27 cellular contexts compared by ENCODE assay signal in genomic region chr11:109435121-109435742, GRCh38. TPM values are rescaled to one million over a fixed set of nuclear protein-coding genes. Genes with fewer than 3 reads are reported as not detected.
A peak's percentile ranks its signal among the peaks of the same experiment; 100 is the strongest.
DNase-seq lines count a peak whose midpoint lies in the region; ATAC-seq, FAIRE-seq and TF ChIP-seq lines count a peak whose summit lies in the region.
"Had no signal": no experiment of that assay in that cellular context is flagged by ENCODE, and none has a peak within 500 bp of the region (broad histone marks: within the 10 kb centered on the region; RNA-seq: fewer than 3 reads in every experiment).

No MANE protein-coding gene starts in this region.

- no peak for ATAC-seq in pancreas
- ATAC-seq: left ventricle myocardium superior; Panc1; sciatic nerve; stimulated activated naive CD8-positive, alpha-beta T cell treated with anti-CD3 and anti-CD28 coated beads, Interleukin-15, Interleukin-2, amounts not matched to agents 100 U/mL and 50 U/mL, for 24 hours; T-helper 17 cell had no signal

- FAIRE-seq in RCC 7860 (lab: Jason Lieb, UNC) (no peak), pancreas (lab: Jason Lieb, UNC) (no peak)
- FAIRE-seq: endothelial cell of umbilical vein, GM18507 had no signal

- H3K27me3 ChIP-seq in pancreas = no peaks in the 10 kb centered on the region

- 50 to 60% methylated on average over 3 of the region's 3 CpGs for WGBS in pancreas, 2 donors

- H3K36me3 ChIP-seq in pancreas = no peaks in the 10 kb centered on the region

- in situ Hi-C loops in G401 (cut with HindIII; ENCODE audit: low sequenced_read_pairs) = no loop called here

- no peak for TF ChIP-seq CTCF in fibroblast of mammary gland (conservative IDR thresholded peaks at IDR 0.05; ENCODE audit: control insufficient read depth, insufficient read depth, low read depth, low read length)
- no peak for TF ChIP-seq CTCF in pancreas (IDR thresholded peaks at IDR 0.05)
- TF ChIP-seq CTCF in GM10266 (IDR thresholded peaks at IDR 0.05; ENCODE audit: control insufficient read depth, insufficient read depth, low read depth, missing control alignments) = no peak

- DNase-seq in G401 (ENCODE audit: low spot score) = peak; percentile 95
- peak; percentile 69 for DNase-seq in M059J (ENCODE audit: low read depth)
- peak; percentile 77 for DNase-seq in astrocyte of the hippocampus (ENCODE audit: low read depth, low spot score)
- peak; percentile 79 for DNase-seq in fibroblast of mammary gland (ENCODE audit: low read depth)
- DNase-seq in RCC 7860 (ENCODE audit: low spot score) = no peak
- DNase-seq in NOMO-1 treated with dmso at 0.1 percent for 144 hours (lab: John Stamatoyannopoulos, UW; ENCODE audit: unreplicated experiment) = no peak
- DNase-seq in pancreas = no peak
- DNase-seq in GM10266 (ENCODE audit: extremely low spot score) = no peak
- DNase-seq: activated CD4-positive, alpha-beta T cell treated with anti-CD3 and anti-CD28 coated beads, Interleukin-2, amount 10 ng/mL, durations not matched to agents 24 days and 14 days; activated naive CD4-positive, alpha-beta T cell treated with anti-CD3 and anti-CD28 coated beads, Interleukin-2, amount 10 ng/mL, durations not matched to agents 7 days and 5 days; amygdala; Calu3; central memory CD4-positive, alpha-beta T cell; foreskin melanocyte; left ventricle myocardium superior; MM.1S; NCI-H1417 treated with DMSO at 0.1 percent for 48 hours; NCI-H524; stimulated activated CD4-positive, alpha-beta T cell treated with anti-CD3 and anti-CD28 coated beads, Interleukin-15, amount 100 ng/mL, for 24 hours; stimulated activated naive CD8-positive, alpha-beta T cell treated with anti-CD3 and anti-CD28 coated beads, Interleukin-15, Interleukin-2, amounts not matched to agents 100 U/mL and 50 U/mL, for 24 hours; T-helper 17 cell had no signal

- no peak overlapping the region for H3K4me3 ChIP-seq in fibroblast of mammary gland (ENCODE audit: control insufficient read depth, low read depth, low read length)
- H3K4me3 ChIP-seq in pancreas = no peak overlapping the region
- H3K4me3 ChIP-seq: dorsolateral prefrontal cortex had no signal

- H3K27ac ChIP-seq in pancreas = no peak overlapping the region
- H3K27ac ChIP-seq: dorsolateral prefrontal cortex, VCaP had no signal

- intact Hi-C loops in pancreas (cut with DNase I) = no loop called here

- no peaks in the 10 kb centered on the region for H3K9me3 ChIP-seq in pancreas

- no peaks in the 10 kb centered on the region for H3K4me1 ChIP-seq in pancreas

RNA-seq across cellular contexts. Expression of gene C11orf87, which starts 13.2 kb away (rescaled TPM):
- total RNA-seq in G401 (2014; rRNA removed; shearing (Covaris generic)) = not detected in 2 replicates
- total RNA-seq in M059J (2014; rRNA removed; shearing (Covaris generic)) = 0.02 and 0.34 TPM in 2 replicates
- total RNA-seq in pancreas = not detected
- polyA plus RNA-seq in pancreas = not detected
- total RNA-seq: activated CD4-positive, alpha-beta T cell treated with anti-CD3 and anti-CD28 coated beads, Interleukin-2, amount 10 ng/mL, durations not matched to agents 24 days and 14 days; Calu3; endothelial cell of umbilical vein; left ventricle myocardium superior had no signal
- polyA plus RNA-seq: endothelial cell of umbilical vein had no signal

Comparison
In these comparisons a context has a peak if more than half of its experiments do, and no peak if none do; other contexts are left out.
1. DNase-seq: peak in G401 (single experiment), M059J (single experiment), astrocyte of the hippocampus (single experiment) and fibroblast of mammary gland (single experiment); none in RCC 7860 (single experiment), NOMO-1 treated with dmso at 0.1 percent for 144 hours (single experiment), pancreas (0 of 6) and GM10266 (single experiment).